In genomic region chr5:93978222-93978621, GRCh38 we compare ENCODE assay signal across 37 cellular contexts.
"Had no signal": no experiment of that assay in that cellular context is flagged by ENCODE, and none has a peak within 500 bp of the region (broad histone marks: within the 10 kb centered on the region; RNA-seq: fewer than 3 reads in every experiment).

No MANE protein-coding gene starts in this region.

- H3K27ac Mint-ChIP-seq: activated CD4-positive, alpha-beta memory T cell treated with anti-CD3 and anti-CD28 coated beads, Interleukin-2, amount 10 ng/mL, durations not matched to agents 7 days and 5 days; activated CD4-positive, alpha-beta T cell treated with anti-CD3 and anti-CD28 coated beads for 36 hours; activated CD4-positive, alpha-beta T cell treated with anti-CD3 and anti-CD28 coated beads, Interleukin-2, amount 10 ng/mL, durations not matched to agents 7 days and 5 days; activated CD8-positive, alpha-beta memory T cell treated with anti-CD3 and anti-CD28 coated beads, Interleukin-2, amount 10 ng/mL, durations not matched to agents 7 days and 5 days; activated CD8-positive, alpha-beta T cell treated with anti-CD3 and anti-CD28 coated beads, Interleukin-2, amount 10 ng/mL, durations not matched to agents 7 days and 5 days; activated naive CD4-positive, alpha-beta T cell treated with anti-CD3 and anti-CD28 coated beads, Interleukin-2, amount 10 ng/mL, durations not matched to agents 7 days and 5 days; activated naive CD4-positive, alpha-beta T cell treated with anti-CD3 and anti-CD28 coated beads, Interleukin-2, amount 50 U/mL, for 24 hours; activated naive CD8-positive, alpha-beta T cell; activated naive CD8-positive, alpha-beta T cell treated with anti-CD3 and anti-CD28 coated beads, Interleukin-2, amount 10 ng/mL, durations not matched to agents 7 days and 5 days; activated T-cell treated with anti-CD3 and anti-CD28 coated beads, Interleukin-2, amount 50 U/mL, for 24 hours; activated T-helper 2 cell treated with anti-CD3 and anti-CD28 coated beads, Interferon-gamma antibody, Interleukin-2, Interleukin-4, amounts not matched to agents 10 μg/mL and 5 μg/mL and 100 μg/mL, durations not matched to agents 14 hours and 24 hours and 36 hours; T-helper 1 cell treated with Interleukin-12 subunit alpha and Interleukin-12 subunit beta and Interleukin-4 antibody, amounts not matched to agents 30 μg/mL and 1 μg/mL, for 36 hours; T-helper 2 cell treated with Interferon-gamma antibody and Interleukin-4, amounts not matched to agents 5 μg/mL and 100 μg/mL, for 36 hours had no signal

- ATAC-seq: activated CD4-positive, alpha-beta T cell treated with anti-CD3 and anti-CD28 coated beads for 36 hours; activated CD4-positive, CD25-positive, alpha-beta regulatory T cell treated with anti-CD3 and anti-CD28 coated beads, Interleukin-2, amount 50 U/mL, for 24 hours; activated CD8-positive, alpha-beta memory T cell treated with anti-CD3 and anti-CD28 coated beads, Interleukin-2, amount 10 ng/mL, durations not matched to agents 7 days and 5 days; activated CD8-positive, alpha-beta T cell treated with anti-CD3 and anti-CD28 coated beads, Interleukin-2, amount 10 ng/mL, durations not matched to agents 7 days and 5 days; body of pancreas had no signal

- H3K27me3 ChIP-seq: adrenal gland, body of pancreas, brain microvascular endothelial cell, breast epithelium had no signal

- H3K4me3 Mint-ChIP-seq: activated CD4-positive, alpha-beta memory T cell treated with anti-CD3 and anti-CD28 coated beads, Interleukin-2, amount 10 ng/mL, durations not matched to agents 7 days and 5 days; activated CD4-positive, alpha-beta T cell treated with anti-CD3 and anti-CD28 coated beads for 36 hours; activated CD4-positive, alpha-beta T cell treated with anti-CD3 and anti-CD28 coated beads, Interleukin-2, amount 10 ng/mL, durations not matched to agents 7 days and 5 days; activated CD8-positive, alpha-beta memory T cell treated with anti-CD3 and anti-CD28 coated beads, Interleukin-2, amount 10 ng/mL, durations not matched to agents 7 days and 5 days; activated CD8-positive, alpha-beta T cell treated with anti-CD3 and anti-CD28 coated beads, Interleukin-2, amount 10 ng/mL, durations not matched to agents 7 days and 5 days; activated naive CD4-positive, alpha-beta T cell treated with anti-CD3 and anti-CD28 coated beads, Interleukin-2, amount 10 ng/mL, durations not matched to agents 7 days and 5 days; activated naive CD4-positive, alpha-beta T cell treated with anti-CD3 and anti-CD28 coated beads, Interleukin-2, amount 50 U/mL, for 24 hours; activated naive CD8-positive, alpha-beta T cell; activated naive CD8-positive, alpha-beta T cell treated with anti-CD3 and anti-CD28 coated beads, Interleukin-2, amount 10 ng/mL, durations not matched to agents 7 days and 5 days; activated T-cell treated with anti-CD3 and anti-CD28 coated beads, Interleukin-2, amount 50 U/mL, for 24 hours; T-helper 1 cell treated with Interleukin-12 subunit alpha and Interleukin-12 subunit beta and Interleukin-4 antibody, amounts not matched to agents 30 μg/mL and 1 μg/mL, for 36 hours; T-helper 2 cell treated with Interferon-gamma antibody and Interleukin-4, amounts not matched to agents 5 μg/mL and 100 μg/mL, for 36 hours had no signal

- DNase-seq: activated CD4-positive, alpha-beta memory T cell treated with anti-CD3 and anti-CD28 coated beads, Interleukin-2, amount 10 ng/mL, durations not matched to agents 7 days and 5 days; activated CD4-positive, alpha-beta T cell treated with anti-CD3 and anti-CD28 coated beads for 1 hour; activated CD4-positive, alpha-beta T cell treated with anti-CD3 and anti-CD28 coated beads for 36 hours; activated CD4-positive, alpha-beta T cell treated with anti-CD3 and anti-CD28 coated beads for 48 hours; activated CD4-positive, alpha-beta T cell treated with anti-CD3 and anti-CD28 coated beads, Interleukin-2, amount 10 ng/mL, durations not matched to agents 7 days and 5 days; activated CD4-positive, alpha-beta T cell treated with anti-CD3 and anti-CD28 coated beads, Interleukin-2, amount 50 U/mL, for 48 hours; activated CD4-positive, CD25-positive, alpha-beta regulatory T cell; activated CD8-positive, alpha-beta memory T cell treated with anti-CD3 and anti-CD28 coated beads for 24 hours; activated CD8-positive, alpha-beta memory T cell treated with anti-CD3 and anti-CD28 coated beads, Interleukin-2, amount 10 ng/mL, durations not matched to agents 7 days and 5 days; activated CD8-positive, alpha-beta memory T cell treated with anti-CD3 and anti-CD28 coated beads, Interleukin-2, amount 50 U/mL, for 48 hours; activated CD8-positive, alpha-beta T cell treated with anti-CD3 and anti-CD28 coated beads, Interleukin-2, amount 10 ng/mL, durations not matched to agents 7 days and 5 days; activated effector memory CD4-positive, alpha-beta T cell treated with Interleukin-2 at 50 U/mL for 16 hours; activated gamma-delta T cell; activated naive CD4-positive, alpha-beta T cell treated with anti-CD3 and anti-CD28 coated beads, Interleukin-2, amount 10 ng/mL, durations not matched to agents 7 days and 5 days; activated naive CD4-positive, alpha-beta T cell treated with Interleukin-2 at 50 U/mL for 16 hours; activated naive CD8-positive, alpha-beta T cell treated with anti-CD3 and anti-CD28 coated beads, Interleukin-2, amount 10 ng/mL, durations not matched to agents 7 days and 5 days; activated T-cell treated with anti-CD3 and anti-CD28 coated beads, Interleukin-2, amount 50 U/mL, for 24 hours; activated T-cell treated with anti-CD3 and anti-CD28 coated beads, Interleukin-2, amount 50 U/mL, for 48 hours; adrenal gland; amniotic stem cell; aorta; body of pancreas; brain microvascular endothelial cell; central memory CD4-positive, alpha-beta T cell; T-helper 1 cell; T-helper 2 cell; T-helper 9 cell had no signal

- H3K4me1 ChIP-seq: adrenal gland, body of pancreas, breast epithelium had no signal

- H3K27me3 Mint-ChIP-seq: activated CD4-positive, alpha-beta memory T cell treated with anti-CD3 and anti-CD28 coated beads, Interleukin-2, amount 10 ng/mL, durations not matched to agents 7 days and 5 days; activated CD4-positive, alpha-beta T cell treated with anti-CD3 and anti-CD28 coated beads for 36 hours; activated CD4-positive, alpha-beta T cell treated with anti-CD3 and anti-CD28 coated beads, Interleukin-2, amount 10 ng/mL, durations not matched to agents 7 days and 5 days; activated CD8-positive, alpha-beta memory T cell treated with anti-CD3 and anti-CD28 coated beads, Interleukin-2, amount 10 ng/mL, durations not matched to agents 7 days and 5 days; activated naive CD4-positive, alpha-beta T cell treated with anti-CD3 and anti-CD28 coated beads, Interleukin-2, amount 10 ng/mL, durations not matched to agents 7 days and 5 days; activated naive CD4-positive, alpha-beta T cell treated with anti-CD3 and anti-CD28 coated beads, Interleukin-2, amount 50 U/mL, for 24 hours; activated naive CD8-positive, alpha-beta T cell; activated naive CD8-positive, alpha-beta T cell treated with anti-CD3 and anti-CD28 coated beads, Interleukin-2, amount 10 ng/mL, durations not matched to agents 7 days and 5 days; activated T-cell treated with anti-CD3 and anti-CD28 coated beads, Interleukin-2, amount 50 U/mL, for 24 hours had no signal

- H3K27ac ChIP-seq: adrenal gland, body of pancreas, brain microvascular endothelial cell, breast epithelium, VCaP had no signal

- H3K4me1 Mint-ChIP-seq: activated CD4-positive, alpha-beta memory T cell treated with anti-CD3 and anti-CD28 coated beads, Interleukin-2, amount 10 ng/mL, durations not matched to agents 7 days and 5 days; activated CD4-positive, alpha-beta T cell treated with anti-CD3 and anti-CD28 coated beads for 36 hours; activated CD4-positive, alpha-beta T cell treated with anti-CD3 and anti-CD28 coated beads, Interleukin-2, amount 10 ng/mL, durations not matched to agents 7 days and 5 days; activated CD8-positive, alpha-beta memory T cell treated with anti-CD3 and anti-CD28 coated beads, Interleukin-2, amount 10 ng/mL, durations not matched to agents 7 days and 5 days; activated naive CD4-positive, alpha-beta T cell treated with anti-CD3 and anti-CD28 coated beads, Interleukin-2, amount 10 ng/mL, durations not matched to agents 7 days and 5 days; activated naive CD8-positive, alpha-beta T cell treated with anti-CD3 and anti-CD28 coated beads, Interleukin-2, amount 10 ng/mL, durations not matched to agents 7 days and 5 days had no signal

- H3K4me3 ChIP-seq: adrenal gland, body of pancreas, breast epithelium had no signal

- FAIRE-seq: astrocyte, TTC549 had no signal

- H3K36me3 ChIP-seq: adrenal gland, brain microvascular endothelial cell, breast epithelium had no signal
